16 cellular contexts compared by ENCODE assay signal in genomic region chr5:115329475-115329874, GRCh38. TPM values are rescaled to one million over a fixed set of nuclear protein-coding genes. Genes with fewer than 3 reads are reported as not detected.
DNase-seq lines count a peak whose midpoint lies in the region; ATAC-seq, FAIRE-seq and TF ChIP-seq lines count a peak whose summit lies in the region.
"Had no signal": no experiment of that assay in that cellular context is flagged by ENCODE, and none has a peak within 500 bp of the region (broad histone marks: within the 10 kb centered on the region; RNA-seq: fewer than 3 reads in every experiment).

No MANE protein-coding gene starts in this region.

- no peaks in the 10 kb centered on the region for H4K20me1 ChIP-seq in K562 (replicated peaks; ENCODE audit: control insufficient read depth, insufficient read depth, low read length)

- H3K4me3 ChIP-seq in K562 (no peak overlapping the region), thyroid gland (replicated peaks in 1 of 3) (no peak overlapping the region)

- intact Hi-C loops in K562 (cut with micrococcal nuclease) (no loop called here), thyroid gland (cut with DNase I) (no loop called here)

- H3K27me3 ChIP-seq in K562 (ENCODE audit: control insufficient read depth in 2 of 2, insufficient read depth in 2 of 2, low read length in 2 of 2) (no peaks in the 10 kb centered on the region), thyroid gland (no peaks in the 10 kb centered on the region)

- H3K9me3 ChIP-seq in K562 (replicated peaks; ENCODE audit: control insufficient read depth, insufficient read depth, low read depth, low read length): no peaks in the 10 kb centered on the region
- H3K9me3 ChIP-seq in thyroid gland: no peaks in the 10 kb centered on the region

- peak; percentile 85 for FAIRE-seq in K562 (lab: Jason Lieb, UNC)

- DNase-seq in SIG-M5 treated with dmso at 0.1 percent for 504 hours (lab: John Stamatoyannopoulos, UW; ENCODE audit: unreplicated experiment): peak; percentile 43
- no peak for DNase-seq in SIG-M5 (lab: John Stamatoyannopoulos, UW)
- peak; percentile 50 for DNase-seq in NOMO-1 treated with dmso at 0.1 percent for 144 hours (lab: John Stamatoyannopoulos, UW; ENCODE audit: unreplicated experiment)
- DNase-seq in K562 (ENCODE audit: extremely low read depth in 1 of 4, low spot score in 3 of 4): peak in 2 of 4 experiments; percentile 9 to 72
- DNase-seq in pons (ENCODE audit: low spot score): peak; percentile 35
- no peak for DNase-seq in NCI-H187 treated with DMSO at 0.1 percent for 48 hours (lab: John Stamatoyannopoulos, UW)
- DNase-seq in thyroid gland: no peak
- DNase-seq: 8988T; activated CD4-positive, CD25-positive, alpha-beta regulatory T cell; CD4-positive, CD25-positive, alpha-beta regulatory T cell; effector CD4-positive, alpha-beta T cell; IMR-90; NCI-H1694 treated with DMSO at 0.1 percent for 48 hours; NCI-H82; stimulated activated CD4-positive, alpha-beta T cell treated with anti-CD3 and anti-CD28 coated beads, Interleukin-4, amount 100 ng/mL, for 4 hours had no signal

- POLR2A ChIA-PET in K562 (lab: Yijun Ruan, JAX): interaction anchor here (0.6 kb wide), 1 partner anchor 277 kb away, joined by 4 read pairs; no protein-coding TSS in a partner anchor

- H3K36me3 ChIP-seq in K562 (ENCODE audit: control insufficient read depth, insufficient read depth, low read length): no peaks in the 10 kb centered on the region
- H3K36me3 ChIP-seq in thyroid gland: no peaks in the 10 kb centered on the region

- ATAC-seq in K562: peak; percentile 93
- no peak for ATAC-seq in GM18909 (IDR thresholded peaks at IDR 0.05; ENCODE audit: poor library complexity, unreplicated experiment)

- H3K4me1 ChIP-seq in K562 (replicated peaks in 1 of 2; ENCODE audit: control insufficient read depth in 2 of 2, insufficient read depth in 2 of 2, low read length in 2 of 2) (no peaks in the 10 kb centered on the region; a peak in 3 of 5 replicates), thyroid gland (no peaks in the 10 kb centered on the region)

- H3K9me1 ChIP-seq in K562 (ENCODE audit: control insufficient read depth, insufficient read depth, low read length): no peaks in the 10 kb centered on the region

- in situ Hi-C loops in K562 (cut with MboI): no loop called here

- TF ChIP-seq EP300 in K562 (IDR thresholded peaks at IDR 0.05; ENCODE audit: low read length): no peak

- peak overlapping the region; percentile 13; the same call in 1 of the 2 replicates for H3K4me2 ChIP-seq in K562 (ENCODE audit: insufficient read depth, low read length)

- peak overlapping the region; percentile 80 for H2AFZ ChIP-seq in K562 (ENCODE audit: low read depth, low read length)

- no peak for TF ChIP-seq CTCF in K562 (IDR thresholded peaks at IDR 0.05 in 2 of 3, conservative IDR thresholded peaks at IDR 0.05 in 1 of 3; ENCODE audit: insufficient read depth in 2 of 3, low read depth in 1 of 3, low read length in 3 of 3)
- TF ChIP-seq CTCF in thyroid gland (IDR thresholded peaks at IDR 0.05): no peak

- TF ChIP-seq RAD21 in K562 (CRISPR knock-in tag; conservative IDR thresholded peaks at IDR 0.05 in 1 of 2, IDR thresholded peaks at IDR 0.05 in 1 of 2): no peak

- H3K27ac ChIP-seq in K562 (ENCODE audit: extremely low read depth, low read depth, low read length): peak overlapping the region; percentile 21; the same call in 1 of the 3 replicates
- H3K27ac ChIP-seq in thyroid gland: no peak overlapping the region

- TF ChIP-seq POLR2A in K562 (conservative IDR thresholded peaks at IDR 0.05): no peak
- no peak for TF ChIP-seq POLR2A in thyroid gland (IDR thresholded peaks at IDR 0.05)

- CTCF ChIA-PET in K562 (lab: Yijun Ruan, JAX; ENCODE audit: low intra/inter-chr PET ratio): no interaction called here

- no TSS peak for BruUV-seq in K562 (replicated peaks; lab: Mats Ljungman, UMichigan)

- no peak overlapping the region for H3K9ac ChIP-seq in K562 (ENCODE audit: insufficient read depth in 1 of 2, low read depth in 2 of 2, low read length in 2 of 2)

- no peaks in the 10 kb centered on the region for H3K79me2 ChIP-seq in K562 (ENCODE audit: control insufficient read depth, insufficient read depth, low read length)

- WGBS in K562 (ENCODE audit: insufficient coverage, low coverage, missing lambda C conversion rate): 10% methylated on average over 7 of the region's 8 CpGs
- 79 to 82% methylated on average over 8 of the region's 8 CpGs for WGBS in thyroid gland, 2 donors

TF ChIP-seq in K562, 482 proteins besides CTCF, POLR2A, EP300 and RAD21 (continues in another document):
- TF ChIP-seq E2F6 (IDR thresholded peaks at IDR 0.05; ENCODE audit: borderline replicate concordance in 1 of 2, extremely low read depth in 1 of 2, insufficient read depth in 1 of 2, insufficient read length in 1 of 2, low read depth in 1 of 2, low read length in 1 of 2, poor library complexity in 1 of 2, severe bottlenecking in 1 of 2) (no peak), ATF1 (CRISPR knock-in tag; IDR thresholded peaks at IDR 0.05) (no peak), ATF1 (tag; IDR thresholded peaks at IDR 0.05) (peak; percentile 65), TFAP4 (CRISPR knock-in tag; IDR thresholded peaks at IDR 0.05; ENCODE audit: borderline replicate concordance) (peak; percentile 34; the same call in 1 of the 2 replicates), CREM (IDR thresholded peaks at IDR 0.05; ENCODE audit: low read depth) (0 out of 2 replicates have a peak, but pooled peaks have one; percentile 39), EGR1 (conservative IDR thresholded peaks at IDR 0.05) (peak; percentile 52; the same call in 1 of the 2 replicates), PKNOX1 (IDR thresholded peaks at IDR 0.05) (peak; percentile 95), MXI1 (IDR thresholded peaks at IDR 0.05; ENCODE audit: low read depth, low read length) (peak; percentile 58; the same call in 1 of the 2 replicates), NCOA1 (IDR thresholded peaks at IDR 0.05; ENCODE audit: low read depth) (no peak), ZBTB33 (CRISPR knock-in tag; IDR thresholded peaks at IDR 0.05) (no peak)

RNA-seq across cellular contexts. Expression of gene CCDC112, which starts 33.0 kb away (rescaled TPM):
- 0.65 and 3.1 TPM in 2 replicates for total RNA-seq in K562 (2011; cell fraction: chromatin; rRNA removed; ENCODE audit: low replicate concordance)
- total RNA-seq in K562 (2011; cell fraction: nucleolus; rRNA removed): 0.50 and 0.66 TPM in 2 replicates
- 1.3 and 2.4 TPM in 2 replicates for total RNA-seq in K562 (2011; cell fraction: nucleoplasm; rRNA removed)
- total RNA-seq in K562 (2014; rRNA removed) (7.4 and 8.5 TPM in 2 replicates), K562 (2014; rRNA removed; fragmentation: Illumina TruSeq; extraction: Trizol) (13.7 and 16.4 TPM in 2 replicates), K562 (2015; rRNA removed; fragmentation: Illumina TruSeq; extraction: Trizol) (14.0 and 15.2 TPM in 2 replicates), K562 (2021) (5.6 and 6.2 TPM in 2 replicates), thyroid gland (1 to 10 TPM; 3.3 to 4.9 (median 3.8) TPM)
- polyA plus RNA-seq in K562 (2011; rRNA removed) (2.7 and 3.4 TPM in 2 replicates), K562 (2014; fragmentation: Illumina TruSeq; extraction: Trizol) (14.4 and 15.3 TPM in 2 replicates), K562 (2014; fragmentation: Nextera tagmentation; extraction: Ambion mirVana) (1 to 10 TPM; 3.3 to 3.5 TPM), K562 (2014; rRNA removed) (7.9 and 9.9 TPM in 2 replicates)
- polyA plus RNA-seq in K562 (2011; cell fraction: cytosol; rRNA removed): 1.2 TPM in 2 replicates
- 0.87 and 1.1 TPM in 2 replicates for polyA plus RNA-seq in K562 (2011; cell fraction: nucleus; rRNA removed)
- polyA plus RNA-seq in K562 (2012): 5.6 and 6.2 TPM in 2 replicates
- polyA minus RNA-seq in K562 (2011; rRNA and poly(A)+ RNA removed): 2.1 and 2.8 TPM in 2 replicates
- polyA minus RNA-seq in K562 (2011; cell fraction: cytosol; rRNA and poly(A)+ RNA removed): 1.5 TPM in 2 replicates
- polyA minus RNA-seq in K562 (2011; cell fraction: nucleus; rRNA and poly(A)+ RNA removed): 1.5 and 2.8 TPM in 2 replicates

Comparison
In these comparisons a context has a peak if more than half of its experiments do, and no peak if none do; other contexts are left out.
1. DNase-seq: peak in SIG-M5 treated with dmso at 0.1 percent for 504 hours (single experiment), NOMO-1 treated with dmso at 0.1 percent for 144 hours (single experiment) and pons (single experiment); none in SIG-M5 (single experiment), NCI-H187 treated with DMSO at 0.1 percent for 48 hours (single experiment) and thyroid gland (0 of 2).